27 cellular contexts compared by ENCODE assay signal in the genomic region with DNA sequence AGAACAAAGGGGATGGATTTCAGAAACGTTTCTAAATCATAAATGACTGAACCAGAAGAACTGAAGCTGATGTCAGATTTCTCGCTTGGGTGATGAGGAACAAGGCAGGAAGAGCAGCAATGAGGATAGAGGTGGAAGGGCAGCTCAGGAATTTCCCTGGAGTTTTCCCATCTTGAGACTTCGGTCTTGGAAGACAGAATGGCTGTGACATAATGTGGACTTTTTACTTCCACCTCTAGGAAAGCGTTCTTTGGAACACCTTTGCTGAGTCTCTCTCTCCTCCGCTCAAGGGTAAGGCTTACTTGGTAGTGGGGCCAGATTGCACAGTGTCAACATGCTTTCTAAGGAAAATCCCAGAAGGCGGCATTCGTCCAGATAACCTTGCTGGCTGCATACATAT. TPM values are rescaled to one million over a fixed set of nuclear protein-coding genes. Genes with fewer than 3 reads are reported as not detected.
A peak's percentile ranks its signal among the peaks of the same experiment; 100 is the strongest.
DNase-seq lines count a peak whose midpoint lies in the region; ATAC-seq and TF ChIP-seq lines count a peak whose summit lies in the region.
"Had no signal": no experiment of that assay in that cellular context is flagged by ENCODE, and none has a peak within 500 bp of the region (broad histone marks: within the 10 kb centered on the region; RNA-seq: fewer than 3 reads in every experiment).

No MANE protein-coding gene starts in this region.

- H3K4me3 ChIP-seq in mammary epithelial cell (replicated peaks in 1 of 3; ENCODE audit: insufficient read depth in 1 of 3, low read depth in 2 of 3, low read length in 3 of 3), result no peak overlapping the region
- no peak overlapping the region for H3K4me3 ChIP-seq in osteoblast (ENCODE audit: insufficient read depth, low read length)
- H3K4me3 ChIP-seq in upper lobe of right lung, result no peak overlapping the region
- no peak overlapping the region for H3K4me3 ChIP-seq in psoas muscle
- H3K4me3 ChIP-seq: lower lobe of right lung, PC-9, transverse colon had no signal

- no peaks in the 10 kb centered on the region for H3K27me3 Mint-ChIP-seq in MCF 10A (ENCODE audit: insufficient read depth, unreplicated experiment)
- H3K27me3 Mint-ChIP-seq: activated CD4-positive, alpha-beta memory T cell treated with anti-CD3 and anti-CD28 coated beads for 36 hours; activated naive CD4-positive, alpha-beta T cell treated with anti-CD3 and anti-CD28 coated beads, Interleukin-2, amount 50 U/mL, for 24 hours; activated T-helper 17 cell treated with anti-CD3 and anti-CD28 coated beads, Interleukin-2, amount 50 U/mL, for 72 hours; stimulated activated naive CD8-positive, alpha-beta T cell treated with anti-CD3 and anti-CD28 coated beads, Interleukin-15, Interleukin-2, amounts not matched to agents 100 ng/mL and 50 ng/mL, for 24 hours; T-cell had no signal

- H3K9me3 ChIP-seq in mammary epithelial cell (replicated peaks; ENCODE audit: insufficient read depth, low read length), result no peaks in the 10 kb centered on the region
- H3K9me3 ChIP-seq in osteoblast (ENCODE audit: low read depth, low read length), result no peaks in the 10 kb centered on the region
- H3K9me3 ChIP-seq in upper lobe of right lung, result no peaks in the 10 kb centered on the region
- H3K9me3 ChIP-seq in psoas muscle, result no peaks in the 10 kb centered on the region
- H3K9me3 ChIP-seq: BE2C, lower lobe of right lung, neutrophil, transverse colon had no signal

- no peaks in the 10 kb centered on the region for H4K20me1 ChIP-seq in mammary epithelial cell (ENCODE audit: insufficient read depth, low read length)
- H4K20me1 ChIP-seq in osteoblast (ENCODE audit: insufficient read depth, low read length), result no peaks in the 10 kb centered on the region

- BruUV-seq in mammary epithelial cell (replicated peaks; lab: Mats Ljungman, UMichigan) (no TSS peak), MCF 10A (replicated peaks; lab: Mats Ljungman, UMichigan) (no TSS peak)

- H2AFZ ChIP-seq in mammary epithelial cell (ENCODE audit: low read depth, low read length) (peak overlapping the region; percentile 33), osteoblast (ENCODE audit: low read length) (no peak overlapping the region)
- H2AFZ ChIP-seq: PC-9 had no signal

- H3K4me1 ChIP-seq in mammary epithelial cell (ENCODE audit: insufficient read depth, low read length), result no peaks in the 10 kb centered on the region
- H3K4me1 ChIP-seq in osteoblast (ENCODE audit: insufficient read depth, low read length), result peaks cover 5% of the 10 kb centered on the region
- H3K4me1 ChIP-seq in upper lobe of right lung, result no peaks in the 10 kb centered on the region
- H3K4me1 ChIP-seq in psoas muscle, result no peaks in the 10 kb centered on the region
- H3K4me1 ChIP-seq: BE2C had no signal

- H3K9me3 Mint-ChIP-seq in MCF 10A (ENCODE audit: unreplicated experiment), result no peaks in the 10 kb centered on the region
- H3K9me3 Mint-ChIP-seq: activated CD4-positive, alpha-beta memory T cell treated with anti-CD3 and anti-CD28 coated beads for 36 hours; activated naive CD4-positive, alpha-beta T cell treated with anti-CD3 and anti-CD28 coated beads, Interleukin-2, amount 50 U/mL, for 24 hours; activated T-helper 17 cell treated with anti-CD3 and anti-CD28 coated beads, Interleukin-2, amount 50 U/mL, for 72 hours; stimulated activated naive CD8-positive, alpha-beta T cell treated with anti-CD3 and anti-CD28 coated beads, Interleukin-15, Interleukin-2, amounts not matched to agents 100 ng/mL and 50 ng/mL, for 24 hours; T-cell had no signal

- H3K27me3 ChIP-seq in mammary epithelial cell (ENCODE audit: insufficient read depth, low read length) (no peaks in the 10 kb centered on the region), osteoblast (ENCODE audit: insufficient read depth, low read length) (peaks cover 4% of the 10 kb centered on the region), upper lobe of right lung (no peaks in the 10 kb centered on the region), psoas muscle (ENCODE audit: insufficient read depth in 3 of 3, low read length in 2 of 3) (no peaks in the 10 kb centered on the region)
- H3K27me3 ChIP-seq: BE2C, neutrophil, transverse colon had no signal

- peak; percentile 22 for ATAC-seq in upper lobe of right lung
- ATAC-seq in psoas muscle, result no peak
- ATAC-seq: activated CD4-positive, CD25-positive, alpha-beta regulatory T cell treated with anti-CD3 and anti-CD28 coated beads, Interleukin-2, amount 50 U/mL, for 24 hours; activated T-helper 17 cell treated with anti-CD3 and anti-CD28 coated beads, Interleukin-2, amount 50 U/mL, for 72 hours; lower lobe of right lung; T-cell had no signal

- H3K79me2 ChIP-seq in mammary epithelial cell (ENCODE audit: insufficient read depth, low read length), result no peaks in the 10 kb centered on the region
- H3K79me2 ChIP-seq in osteoblast (ENCODE audit: insufficient read depth, low read length), result no peaks in the 10 kb centered on the region

- WGBS in mammary epithelial cell (ENCODE audit: low coverage, missing lambda C conversion rate), result 49% methylated on average over 6 of the region's 7 CpGs
- 61 to 65% (median 64%) methylated on average over 7 of the region's 7 CpGs for WGBS in psoas muscle, 3 donors

- POLR2A ChIA-PET in MCF 10A (lab: Yijun Ruan, JAX), result interaction anchor here (0.6 to 3.1 kb wide), 13 partner anchors 13 to 409 kb away, joined by 3 to 26 read pairs (median 3); a partner anchor contains a TSS

- in situ Hi-C loops in mammary epithelial cell (cut with MboI; ENCODE audit: low sequenced_read_pairs in 2 of 2), result no loop called here

- H3K36me3 Mint-ChIP-seq in MCF 10A (ENCODE audit: insufficient read depth, unreplicated experiment), result no peaks in the 10 kb centered on the region
- H3K36me3 Mint-ChIP-seq: activated CD4-positive, alpha-beta memory T cell treated with anti-CD3 and anti-CD28 coated beads for 36 hours; activated naive CD4-positive, alpha-beta T cell treated with anti-CD3 and anti-CD28 coated beads, Interleukin-2, amount 50 U/mL, for 24 hours; T-cell had no signal

- H3K4me1 Mint-ChIP-seq in MCF 10A (ENCODE audit: insufficient read depth, unreplicated experiment), result peaks cover 27% of the 10 kb centered on the region
- H3K4me1 Mint-ChIP-seq: activated naive CD4-positive, alpha-beta T cell treated with anti-CD3 and anti-CD28 coated beads, Interleukin-2, amount 50 U/mL, for 24 hours; activated T-helper 17 cell treated with anti-CD3 and anti-CD28 coated beads, Interleukin-2, amount 50 U/mL, for 72 hours; T-cell had no signal

- no peak overlapping the region for H3K27ac Mint-ChIP-seq in MCF 10A (ENCODE audit: low read depth, unreplicated experiment)
- H3K27ac Mint-ChIP-seq: activated CD4-positive, alpha-beta memory T cell treated with anti-CD3 and anti-CD28 coated beads for 36 hours; activated naive CD4-positive, alpha-beta T cell treated with anti-CD3 and anti-CD28 coated beads, Interleukin-2, amount 50 U/mL, for 24 hours; activated T-helper 17 cell treated with anti-CD3 and anti-CD28 coated beads, Interleukin-2, amount 50 U/mL, for 72 hours; stimulated activated naive CD8-positive, alpha-beta T cell treated with anti-CD3 and anti-CD28 coated beads, Interleukin-15, Interleukin-2, amounts not matched to agents 100 ng/mL and 50 ng/mL, for 24 hours; T-cell had no signal

- DNase-seq in mammary epithelial cell (no peak), MCF 10A (ENCODE audit: unreplicated experiment) (no peak), glomerular visceral epithelial cell (ENCODE audit: extremely low spot score) (peak; percentile 57), osteoblast (ENCODE audit: insufficient read length, low spot score, missing footprints) (peak; percentile 23), upper lobe of right lung (no peak), NCI-H146 (lab: John Stamatoyannopoulos, UW) (no peak), NCI-H748 (lab: John Stamatoyannopoulos, UW; ENCODE audit: unreplicated experiment) (no peak), psoas muscle (no peak)
- DNase-seq: activated CD4-positive, alpha-beta memory T cell treated with anti-CD3 and anti-CD28 coated beads for 36 hours; activated CD8-positive, alpha-beta memory T cell treated with anti-CD3 and anti-CD28 coated beads, Interleukin-2, amount 50 U/mL, for 48 hours; BE2C; cortex of kidney; lower lobe of right lung; NCI-H1092 treated with DMSO at 0.1 percent for 48 hours; NCI-H2081 treated with DMSO at 0.1 percent for 48 hours; NCI-H510A treated with DMSO at 0.1 percent for 48 hours; NK-92 treated with Interleukin-12 subunit alpha and Interleukin-12 subunit beta, amount 100 ng/mL, for 24 hours; PC-9; SHP77 treated with DMSO at 0.1 percent for 48 hours; T-cell; transverse colon had no signal

- H3K9ac ChIP-seq in mammary epithelial cell (ENCODE audit: insufficient read depth, low read length), result no peak overlapping the region

- no peak overlapping the region for H3K4me3 Mint-ChIP-seq in MCF 10A (ENCODE audit: unreplicated experiment)
- H3K4me3 Mint-ChIP-seq: activated CD4-positive, alpha-beta memory T cell treated with anti-CD3 and anti-CD28 coated beads for 36 hours; activated naive CD4-positive, alpha-beta T cell treated with anti-CD3 and anti-CD28 coated beads, Interleukin-2, amount 50 U/mL, for 24 hours; activated T-helper 17 cell treated with anti-CD3 and anti-CD28 coated beads, Interleukin-2, amount 50 U/mL, for 72 hours; stimulated activated naive CD8-positive, alpha-beta T cell treated with anti-CD3 and anti-CD28 coated beads, Interleukin-15, Interleukin-2, amounts not matched to agents 100 ng/mL and 50 ng/mL, for 24 hours; T-cell had no signal

- no peak overlapping the region for H3K27ac ChIP-seq in mammary epithelial cell (ENCODE audit: insufficient read depth, low read depth, low read length)
- no peak overlapping the region for H3K27ac ChIP-seq in osteoblast (ENCODE audit: low read depth, low read length)
- H3K27ac ChIP-seq in upper lobe of right lung, result no peak overlapping the region
- H3K27ac ChIP-seq in psoas muscle, result no peak overlapping the region
- H3K27ac ChIP-seq: HL-60, lower lobe of right lung, neutrophil, PC-9, transverse colon had no signal

- intact Hi-C loops in mammary epithelial cell (cut with micrococcal nuclease), result no loop called here
- intact Hi-C loops in MCF 10A (cut with micrococcal nuclease), result loop anchor here (5.0 kb wide), 1 partner anchor 37 kb away; a partner anchor contains a TSS
- intact Hi-C loops in upper lobe of right lung (cut with DNase I), result no loop called here
- intact Hi-C loops in psoas muscle (cut with DNase I), result no loop called here

- TF ChIP-seq CTCF in mammary epithelial cell (conservative IDR thresholded peaks at IDR 0.05 in 1 of 2, IDR thresholded peaks at IDR 0.05 in 1 of 2; ENCODE audit: extremely low read depth in 1 of 2, insufficient read depth in 1 of 2, low read depth in 1 of 2, low read length in 2 of 2) (no peak), MCF 10A (IDR thresholded peaks at IDR 0.05; ENCODE audit: unreplicated experiment) (no peak), osteoblast (IDR thresholded peaks at IDR 0.05; ENCODE audit: extremely low read depth, low read depth, low read length) (no peak), upper lobe of right lung (IDR thresholded peaks at IDR 0.05) (no peak), psoas muscle (IDR thresholded peaks at IDR 0.05) (no peak)

- no peaks in the 10 kb centered on the region for H3K36me3 ChIP-seq in mammary epithelial cell (ENCODE audit: insufficient read depth, low read length)
- H3K36me3 ChIP-seq in osteoblast (ENCODE audit: insufficient read depth, low read length), result no peaks in the 10 kb centered on the region
- no peaks in the 10 kb centered on the region for H3K36me3 ChIP-seq in upper lobe of right lung
- no peaks in the 10 kb centered on the region for H3K36me3 ChIP-seq in psoas muscle (ENCODE audit: insufficient read depth in 1 of 2, low read depth in 1 of 2)
- H3K36me3 ChIP-seq: BE2C, lower lobe of right lung, neutrophil, transverse colon had no signal

- dilution Hi-C loops in mammary epithelial cell (cut with HindIII; ENCODE audit: low sequenced_read_pairs), result no loop called here

- no peak overlapping the region for H3K4me2 ChIP-seq in mammary epithelial cell (ENCODE audit: insufficient read depth, low read depth, low read length)
- no peak overlapping the region for H3K4me2 ChIP-seq in osteoblast (ENCODE audit: insufficient read depth, low read length)
- H3K4me2 ChIP-seq: PC-9 had no signal

- CTCF ChIA-PET in mammary epithelial cell (lab: Charles Lee; ENCODE audit: low non-redundant PET), result no interaction called here
- CTCF ChIA-PET in MCF 10A (lab: Yijun Ruan, JAX), result interaction anchor here (0.7 to 0.8 kb wide), 5 partner anchors 22 to 814 kb away, joined by 3 to 4 read pairs (median 3); no protein-coding TSS in a partner anchor

RNA-seq across cellular contexts. Expression of a gene that starts 36.6 kb away (rescaled TPM):
- total RNA-seq in mammary epithelial cell, result 10 to 100 TPM; 58.1 to 71.8 TPM
- polyA plus RNA-seq in mammary epithelial cell, result 80.0 TPM
- polyA minus RNA-seq in mammary epithelial cell, result 83.3 TPM
- total RNA-seq in MCF 10A (2022), result 99.1 and 118 TPM in 2 replicates
- 85.0 and 87.2 TPM in 2 replicates for total RNA-seq in osteoblast
- 76.7 TPM for total RNA-seq in upper lobe of right lung
- total RNA-seq in psoas muscle, result 10 to 100 TPM; 18.5 to 26.7 (median 20.6) TPM
- polyA plus RNA-seq in psoas muscle, result 10 to 100 TPM; 16.1 to 23.7 (median 18.5) TPM

Comparison
In these comparisons a context has a peak if more than half of its experiments do, and no peak if none do; other contexts are left out.
1. DNase-seq: peak in glomerular visceral epithelial cell (single experiment) and osteoblast (single experiment); none in mammary epithelial cell (single experiment), MCF 10A (single experiment), upper lobe of right lung (single experiment), NCI-H146 (single experiment), NCI-H748 (single experiment) and psoas muscle (0 of 2).